8 cellular contexts compared by ENCODE assay signal in genomic region chr21:25283720-25284119, GRCh38.
DNase-seq lines count a peak whose midpoint lies in the region; ATAC-seq and TF ChIP-seq lines count a peak whose summit lies in the region.

No MANE protein-coding gene starts in this region.

- H3K36me3 ChIP-seq in mammary epithelial cell (ENCODE audit: insufficient read depth, low read length) = no peaks in the 10 kb centered on the region

- no peaks in the 10 kb centered on the region for H3K4me1 ChIP-seq in mammary epithelial cell (ENCODE audit: insufficient read depth, low read length)

- H3K9ac ChIP-seq in mammary epithelial cell (ENCODE audit: insufficient read depth, low read length) = no peak overlapping the region

- DNase-seq in MCF 10A (ENCODE audit: unreplicated experiment) = peak; percentile 54
- no peak for DNase-seq in mammary epithelial cell
- peak; percentile 60 for DNase-seq in NAMALWA (ENCODE audit: low spot score)
- DNase-seq in endothelial cell (ENCODE audit: low spot score) = peak; percentile 36
- DNase-seq in stromal cell of bone marrow (ENCODE audit: low read depth) = peak; percentile 28
- DNase-seq in amniotic stem cell (lab: John Stamatoyannopoulos, UW) = no peak

- H3K4me3 ChIP-seq in mammary epithelial cell (replicated peaks in 1 of 3; ENCODE audit: insufficient read depth in 1 of 3, low read depth in 2 of 3, low read length in 3 of 3) = no peak overlapping the region

- ATAC-seq in GM21576 (IDR thresholded peaks at IDR 0.05; ENCODE audit: unreplicated experiment) (no peak), HG02571 (IDR thresholded peaks at IDR 0.05; ENCODE audit: unreplicated experiment) (no peak)

- no peak overlapping the region for H3K27ac ChIP-seq in mammary epithelial cell (ENCODE audit: insufficient read depth, low read depth, low read length)

- peaks cover 20% of the 10 kb centered on the region for H3K9me3 ChIP-seq in mammary epithelial cell (replicated peaks; ENCODE audit: insufficient read depth, low read length)

- no peaks in the 10 kb centered on the region for H3K9me3 Mint-ChIP-seq in MCF 10A (ENCODE audit: unreplicated experiment)
- H3K9me3 Mint-ChIP-seq in endothelial cell (ENCODE audit: unreplicated experiment) = no peaks in the 10 kb centered on the region

- H3K4me3 Mint-ChIP-seq in MCF 10A (ENCODE audit: unreplicated experiment) (no peak overlapping the region), endothelial cell (ENCODE audit: unreplicated experiment) (no peak overlapping the region)

- no peak overlapping the region for H3K4me2 ChIP-seq in mammary epithelial cell (ENCODE audit: insufficient read depth, low read depth, low read length)

- no peaks in the 10 kb centered on the region for H4K20me1 ChIP-seq in mammary epithelial cell (ENCODE audit: insufficient read depth, low read length)

- BruUV-seq in MCF 10A (replicated peaks; lab: Mats Ljungman, UMichigan) (no TSS peak), mammary epithelial cell (replicated peaks; lab: Mats Ljungman, UMichigan) (no TSS peak)

- H3K27ac Mint-ChIP-seq in MCF 10A (ENCODE audit: low read depth, unreplicated experiment) (no peak overlapping the region), endothelial cell (ENCODE audit: unreplicated experiment) (no peak overlapping the region)

- intact Hi-C loops in MCF 10A (cut with micrococcal nuclease) (loop anchor here (2.0 kb wide), 1 partner anchor 103 kb away; no protein-coding TSS in a partner anchor), mammary epithelial cell (cut with micrococcal nuclease) (no loop called here)

- no peak overlapping the region for H2AFZ ChIP-seq in mammary epithelial cell (ENCODE audit: low read depth, low read length)

- POLR2A ChIA-PET in MCF 10A (lab: Yijun Ruan, JAX) = interaction anchor here (1.2 kb wide), 1 partner anchor 83 kb away, joined by 3 read pairs; no protein-coding TSS in a partner anchor

- TF ChIP-seq CTCF in MCF 10A (IDR thresholded peaks at IDR 0.05; ENCODE audit: unreplicated experiment) (peak; percentile 37), mammary epithelial cell (conservative IDR thresholded peaks at IDR 0.05 in 1 of 2, IDR thresholded peaks at IDR 0.05 in 1 of 2; ENCODE audit: extremely low read depth in 1 of 2, insufficient read depth in 1 of 2, low read depth in 1 of 2, low read length in 2 of 2) (peak in 1 of 2 donors; percentile 4), endothelial cell (IDR thresholded peaks at IDR 0.05; ENCODE audit: unreplicated experiment) (peak; percentile 27)

- dilution Hi-C loops in mammary epithelial cell (cut with HindIII; ENCODE audit: low sequenced_read_pairs) = no loop called here

- CTCF ChIA-PET in MCF 10A (lab: Yijun Ruan, JAX) = interaction anchor here (0.6 to 2.7 kb wide), 23 partner anchors 8 to 1150 kb away, joined by 3 to 10 read pairs (median 3); no protein-coding TSS in a partner anchor
- CTCF ChIA-PET in mammary epithelial cell (lab: Charles Lee; ENCODE audit: low non-redundant PET) = no interaction called here

- H3K4me1 Mint-ChIP-seq in MCF 10A (ENCODE audit: insufficient read depth, unreplicated experiment) = peaks cover 6% of the 10 kb centered on the region
- no peaks in the 10 kb centered on the region for H3K4me1 Mint-ChIP-seq in endothelial cell (ENCODE audit: unreplicated experiment)

- H3K36me3 Mint-ChIP-seq in MCF 10A (ENCODE audit: insufficient read depth, unreplicated experiment) = no peaks in the 10 kb centered on the region
- no peaks in the 10 kb centered on the region for H3K36me3 Mint-ChIP-seq in endothelial cell (ENCODE audit: low read depth, unreplicated experiment)

- no CpG with 5 or more reads among the region's 6 CpGs for WGBS in mammary epithelial cell (ENCODE audit: low coverage, missing lambda C conversion rate)

- H3K27me3 ChIP-seq in mammary epithelial cell (ENCODE audit: insufficient read depth, low read length) = no peaks in the 10 kb centered on the region

- in situ Hi-C loops in mammary epithelial cell (cut with MboI; ENCODE audit: low sequenced_read_pairs in 2 of 2) = no loop called here

- no peaks in the 10 kb centered on the region for H3K27me3 Mint-ChIP-seq in MCF 10A (ENCODE audit: insufficient read depth, unreplicated experiment)
- no peaks in the 10 kb centered on the region for H3K27me3 Mint-ChIP-seq in endothelial cell (ENCODE audit: unreplicated experiment)

- H3K79me2 ChIP-seq in mammary epithelial cell (ENCODE audit: insufficient read depth, low read length) = no peaks in the 10 kb centered on the region

Comparison
In these comparisons a context has a peak if more than half of its experiments do, and no peak if none do; other contexts are left out.
1. DNase-seq: peak in MCF 10A (single experiment), NAMALWA (single experiment), endothelial cell (single experiment) and stromal cell of bone marrow (single experiment); none in mammary epithelial cell (single experiment) and amniotic stem cell (single experiment).